7 cellular contexts compared by ENCODE assay signal in genomic region chr11:119533931-119534694, GRCh38.
DNase-seq lines count a peak whose midpoint lies in the region; ATAC-seq, FAIRE-seq and TF ChIP-seq lines count a peak whose summit lies in the region.

No MANE protein-coding gene starts in this region.

- no peaks in the 10 kb centered on the region for H3K79me2 ChIP-seq in KMS-11 (ENCODE audit: insufficient read depth, low read depth)

- peak; percentile 87 for ATAC-seq in upper lobe of right lung

- H3K4me2 ChIP-seq in KMS-11 = no peak overlapping the region

- no peak for TF ChIP-seq POLR2A in GM12891 (IDR thresholded peaks at IDR 0.05; ENCODE audit: low read depth, low read length)

- peaks cover 3% of the 10 kb centered on the region for H3K27me3 Mint-ChIP-seq in activated T-helper 2 cell treated with anti-CD3 and anti-CD28 coated beads, Interferon-gamma antibody, Interleukin-2, Interleukin-4, amounts not matched to agents 10 μg/mL and 5 μg/mL and 100 μg/mL, durations not matched to agents 14 hours and 24 hours and 36 hours (ENCODE audit: low read depth)

- H3K27ac ChIP-seq in KMS-11 = no peak overlapping the region
- H3K27ac ChIP-seq in neutrophil = no peak overlapping the region
- no peak overlapping the region for H3K27ac ChIP-seq in upper lobe of right lung

- intact Hi-C loops in activated T-helper 2 cell treated with anti-CD3 and anti-CD28 coated beads, Interferon-gamma antibody, Interleukin-2, Interleukin-4, amounts not matched to agents 10 μg/mL and 5 μg/mL and 100 μg/mL, durations not matched to agents 14 hours and 24 hours and 36 hours (cut with micrococcal nuclease) = loop anchor here (1.0 kb wide), 1 partner anchor 53 kb away; no protein-coding TSS in a partner anchor
- intact Hi-C loops in upper lobe of right lung (cut with DNase I) = no loop called here

- no peak overlapping the region for H2AFZ ChIP-seq in KMS-11 (ENCODE audit: low read depth)

- no peaks in the 10 kb centered on the region for H3K9me3 Mint-ChIP-seq in activated T-helper 2 cell treated with anti-CD3 and anti-CD28 coated beads, Interferon-gamma antibody, Interleukin-2, Interleukin-4, amounts not matched to agents 10 μg/mL and 5 μg/mL and 100 μg/mL, durations not matched to agents 14 hours and 24 hours and 36 hours

- no peaks in the 10 kb centered on the region for H3K4me1 Mint-ChIP-seq in activated T-helper 2 cell treated with anti-CD3 and anti-CD28 coated beads, Interferon-gamma antibody, Interleukin-2, Interleukin-4, amounts not matched to agents 10 μg/mL and 5 μg/mL and 100 μg/mL, durations not matched to agents 14 hours and 24 hours and 36 hours (ENCODE audit: low read depth)

- H3K36me3 ChIP-seq in KMS-11 (ENCODE audit: insufficient read depth) (no peaks in the 10 kb centered on the region), neutrophil (no peaks in the 10 kb centered on the region), upper lobe of right lung (no peaks in the 10 kb centered on the region)

- H3K4me3 Mint-ChIP-seq in activated T-helper 2 cell treated with anti-CD3 and anti-CD28 coated beads, Interferon-gamma antibody, Interleukin-2, Interleukin-4, amounts not matched to agents 10 μg/mL and 5 μg/mL and 100 μg/mL, durations not matched to agents 14 hours and 24 hours and 36 hours (ENCODE audit: low read depth) = no peak overlapping the region

- TF ChIP-seq CTCF in KMS-11 (conservative IDR thresholded peaks at IDR 0.05; ENCODE audit: low read depth, low read length) (peak; percentile 68), neutrophil (IDR thresholded peaks at IDR 0.05) (peak; percentile 67), upper lobe of right lung (IDR thresholded peaks at IDR 0.05) (peak; percentile 88)

- FAIRE-seq in GM12891 (lab: Jason Lieb, UNC) = peak; percentile 9
- no peak for FAIRE-seq in RCC 7860 (lab: Jason Lieb, UNC)
- no peak for FAIRE-seq in frontal cortex (lab: Jason Lieb, UNC)

- H3K9ac ChIP-seq in KMS-11 = no peak overlapping the region

- DNase-seq in GM12891 (ENCODE audit: insufficient read length, low spot score) = peak; percentile 65
- DNase-seq in RCC 7860 (ENCODE audit: low spot score) = peak; percentile 49
- DNase-seq in activated T-helper 2 cell treated with anti-CD3 and anti-CD28 coated beads, Interferon-gamma antibody, Interleukin-2, Interleukin-4, amounts not matched to agents 10 μg/mL and 5 μg/mL and 100 μg/mL, durations not matched to agents 14 hours and 24 hours and 36 hours (ENCODE audit: low spot score) = peak; percentile 25
- DNase-seq in frontal cortex (ENCODE audit: low spot score in 2 of 2) = peak; percentile 54 to 73
- peak; percentile 87 for DNase-seq in upper lobe of right lung

- H3K4me3 ChIP-seq in KMS-11 (IDR thresholded peaks at IDR 0.05; ENCODE audit: insufficient read depth, low read depth, low read length) = no peak overlapping the region
- H3K4me3 ChIP-seq in neutrophil (ENCODE audit: low read depth in 1 of 2, low read length in 1 of 2) = no peak overlapping the region
- no peak overlapping the region for H3K4me3 ChIP-seq in upper lobe of right lung

- H3K27me3 ChIP-seq in KMS-11 (ENCODE audit: insufficient read depth, low read depth) (no peaks in the 10 kb centered on the region), neutrophil (no peaks in the 10 kb centered on the region), upper lobe of right lung (peaks cover 15% of the 10 kb centered on the region)

- H3K4me1 ChIP-seq in KMS-11 (ENCODE audit: low read depth, poor library complexity, severe bottlenecking) (no peaks in the 10 kb centered on the region), neutrophil (ENCODE audit: control insufficient read depth in 1 of 2, insufficient read depth in 1 of 2, low read depth in 1 of 2, low read length in 1 of 2) (peaks cover 3 to 19% of the 10 kb centered on the region in 2 experiments), upper lobe of right lung (no peaks in the 10 kb centered on the region)

- H3K36me3 Mint-ChIP-seq in activated T-helper 2 cell treated with anti-CD3 and anti-CD28 coated beads, Interferon-gamma antibody, Interleukin-2, Interleukin-4, amounts not matched to agents 10 μg/mL and 5 μg/mL and 100 μg/mL, durations not matched to agents 14 hours and 24 hours and 36 hours (ENCODE audit: low read depth) = no peaks in the 10 kb centered on the region

- no peak overlapping the region for H3K27ac Mint-ChIP-seq in activated T-helper 2 cell treated with anti-CD3 and anti-CD28 coated beads, Interferon-gamma antibody, Interleukin-2, Interleukin-4, amounts not matched to agents 10 μg/mL and 5 μg/mL and 100 μg/mL, durations not matched to agents 14 hours and 24 hours and 36 hours

- no peaks in the 10 kb centered on the region for H4K20me1 ChIP-seq in KMS-11 (ENCODE audit: insufficient read depth)

- no peaks in the 10 kb centered on the region for H3K9me3 ChIP-seq in neutrophil
- no peaks in the 10 kb centered on the region for H3K9me3 ChIP-seq in upper lobe of right lung

TF ChIP-seq in GM12891, 5 proteins besides CTCF, POLR2A, EP300 and RAD21:
- TF ChIP-seq TAF1 (IDR thresholded peaks at IDR 0.05; ENCODE audit: low read depth, low read length) = no peak
- no peak for TF ChIP-seq POLR2AphosphoS5 (IDR thresholded peaks at IDR 0.05; ENCODE audit: low read depth, low read length)
- TF ChIP-seq SPI1 (IDR thresholded peaks at IDR 0.05; ENCODE audit: low read depth, low read length) = no peak
- TF ChIP-seq PAX5 (IDR thresholded peaks at IDR 0.05; ENCODE audit: insufficient read depth, low read length, severe bottlenecking) = no peak

Comparison
In these comparisons a context has a peak if more than half of its experiments do, and no peak if none do; other contexts are left out.
1. DNase-seq: peak in every context shown above with its lines; median percentile 87 in upper lobe of right lung; 65 in GM12891; 64 in frontal cortex; 49 in RCC 7860; 25 in activated T-helper 2 cell treated with anti-CD3 and anti-CD28 coated beads, Interferon-gamma antibody, Interleukin-2, Interleukin-4, amounts not matched to agents 10 μg/mL and 5 μg/mL and 100 μg/mL, durations not matched to agents 14 hours and 24 hours and 36 hours.